In the genomic region with DNA sequence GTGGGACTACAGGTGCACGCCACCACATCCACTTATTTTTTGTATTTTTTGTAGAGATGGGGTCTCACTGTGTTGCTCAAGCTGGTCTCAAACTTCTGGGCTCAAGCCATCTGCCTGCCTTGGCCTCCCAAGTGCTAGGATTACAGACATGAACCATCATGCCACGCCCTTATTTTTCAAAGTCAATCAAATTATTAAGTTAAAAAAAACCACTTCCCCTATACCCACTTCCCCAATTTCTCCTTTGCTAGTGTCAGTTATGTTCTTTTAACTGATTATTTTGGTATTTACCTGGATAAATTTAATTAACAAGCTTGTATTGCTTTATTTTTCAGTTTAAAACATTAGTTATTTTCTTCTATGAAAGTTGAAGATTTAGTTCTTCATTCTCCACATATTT, we compare ENCODE assay signal across 27 cellular contexts. TPM values are rescaled to one million over a fixed set of nuclear protein-coding genes. Genes with fewer than 3 reads are reported as not detected.
A peak's percentile ranks its signal among the peaks of the same experiment; 100 is the strongest.
DNase-seq lines count a peak whose midpoint lies in the region; ATAC-seq and TF ChIP-seq lines count a peak whose summit lies in the region.
"Had no signal": no experiment of that assay in that cellular context is flagged by ENCODE, and none has a peak within 500 bp of the region (broad histone marks: within the 10 kb centered on the region; RNA-seq: fewer than 3 reads in every experiment).

No MANE protein-coding gene starts in this region.

- no peak for DNase-seq in activated CD8-positive, alpha-beta T cell treated with anti-CD3 and anti-CD28 coated beads, Interleukin-2, amount 10 ng/mL, durations not matched to agents 7 days and 5 days
- no peak for DNase-seq in activated CD8-positive, alpha-beta T cell treated with anti-CD3 and anti-CD28 coated beads for 36 hours
- DNase-seq in NOMO-1 (lab: John Stamatoyannopoulos, UW; ENCODE audit: unreplicated experiment in 2 of 2) (peak; percentile 73 to 91), activated B cell treated with CpG ODN at 0.5 μM for 24 hours (no peak), colonic mucosa (no peak), foreskin keratinocyte (no peak)
- DNase-seq: 8988T; activated CD4-positive, alpha-beta memory T cell treated with anti-CD3 and anti-CD28 coated beads, Interleukin-2, amount 10 ng/mL, durations not matched to agents 7 days and 5 days; activated T-cell treated with anti-CD3 and anti-CD28 coated beads, Interleukin-2, amount 50 U/mL, for 72 hours; CD4-positive, alpha-beta T cell; DMS79 treated with DMSO at 0.1 percent for 48 hours; H7; hippocampal formation; mesendoderm; NCI-H1930; NCI-H510A; stimulated activated CD4-positive, alpha-beta T cell treated with anti-CD3 and anti-CD28 coated beads, Interleukin-15, amount 100 ng/mL, for 24 hours; WERI-Rb-1 had no signal

- peak overlapping the region; percentile 6 to 31 for H3K4me3 ChIP-seq in neutrophil (ENCODE audit: low read depth in 1 of 2, low read length in 1 of 2)
- H3K4me3 ChIP-seq in colonic mucosa = no peak overlapping the region
- H3K4me3 ChIP-seq: cardiac muscle cell, neural progenitor cell had no signal

- ATAC-seq in activated CD8-positive, alpha-beta T cell treated with anti-CD3 and anti-CD28 coated beads, Interleukin-2, amount 10 ng/mL, durations not matched to agents 7 days and 5 days = no peak
- no peak for ATAC-seq in activated CD8-positive, alpha-beta T cell treated with anti-CD3 and anti-CD28 coated beads for 36 hours
- ATAC-seq in activated B cell treated with CpG ODN at 0.5 μM for 24 hours (ENCODE audit: low read depth) (peak; percentile 56), foreskin keratinocyte (no peak), GM18909 (IDR thresholded peaks at IDR 0.05; ENCODE audit: poor library complexity, unreplicated experiment) (no peak)
- ATAC-seq: activated T-cell treated with anti-CD3 and anti-CD28 coated beads, Interleukin-2, amount 50 U/mL, for 72 hours had no signal

- H3K27ac Mint-ChIP-seq in activated CD8-positive, alpha-beta T cell treated with anti-CD3 and anti-CD28 coated beads, Interleukin-2, amount 10 ng/mL, durations not matched to agents 7 days and 5 days = peak overlapping the region; percentile 78
- H3K27ac Mint-ChIP-seq in activated CD8-positive, alpha-beta T cell treated with anti-CD3 and anti-CD28 coated beads for 36 hours = no peak overlapping the region
- H3K27ac Mint-ChIP-seq in activated B cell treated with CpG ODN at 0.5 μM for 24 hours = no peak overlapping the region
- H3K27ac Mint-ChIP-seq: activated CD4-positive, alpha-beta memory T cell treated with anti-CD3 and anti-CD28 coated beads, Interleukin-2, amount 10 ng/mL, durations not matched to agents 7 days and 5 days; CD4-positive, alpha-beta T cell; neural progenitor cell; stimulated activated naive CD8-positive, alpha-beta T cell treated with anti-CD3 and anti-CD28 coated beads, Interleukin-15, Interleukin-2, amounts not matched to agents 100 ng/mL and 50 ng/mL, for 24 hours had no signal

- no peak for TF ChIP-seq CTCF in activated CD8-positive, alpha-beta T cell treated with anti-CD3 and anti-CD28 coated beads for 36 hours (IDR thresholded peaks at IDR 0.05)
- TF ChIP-seq CTCF in activated B cell treated with CpG ODN at 0.5 μM for 24 hours (IDR thresholded peaks at IDR 0.05) (no peak), neutrophil (IDR thresholded peaks at IDR 0.05) (no peak), colonic mucosa (IDR thresholded peaks at IDR 0.05) (no peak), foreskin keratinocyte (conservative IDR thresholded peaks at IDR 0.05) (no peak)

- peaks cover 2% of the 10 kb centered on the region for H3K27me3 Mint-ChIP-seq in activated CD8-positive, alpha-beta T cell treated with anti-CD3 and anti-CD28 coated beads, Interleukin-2, amount 10 ng/mL, durations not matched to agents 7 days and 5 days (ENCODE audit: low read depth)
- peaks cover 7% of the 10 kb centered on the region for H3K27me3 Mint-ChIP-seq in activated CD8-positive, alpha-beta T cell treated with anti-CD3 and anti-CD28 coated beads for 36 hours
- H3K27me3 Mint-ChIP-seq in activated B cell treated with CpG ODN at 0.5 μM for 24 hours = peaks cover 1% of the 10 kb centered on the region
- H3K27me3 Mint-ChIP-seq: activated CD4-positive, alpha-beta memory T cell treated with anti-CD3 and anti-CD28 coated beads, Interleukin-2, amount 10 ng/mL, durations not matched to agents 7 days and 5 days; CD4-positive, alpha-beta T cell had no signal

- no peaks in the 10 kb centered on the region for H3K9me3 Mint-ChIP-seq in activated CD8-positive, alpha-beta T cell treated with anti-CD3 and anti-CD28 coated beads, Interleukin-2, amount 10 ng/mL, durations not matched to agents 7 days and 5 days (ENCODE audit: insufficient read depth)
- H3K9me3 Mint-ChIP-seq in activated CD8-positive, alpha-beta T cell treated with anti-CD3 and anti-CD28 coated beads for 36 hours = peaks cover 8% of the 10 kb centered on the region
- peaks cover 11% of the 10 kb centered on the region for H3K9me3 Mint-ChIP-seq in activated B cell treated with CpG ODN at 0.5 μM for 24 hours
- H3K9me3 Mint-ChIP-seq: neural progenitor cell; stimulated activated naive CD8-positive, alpha-beta T cell treated with anti-CD3 and anti-CD28 coated beads, Interleukin-15, Interleukin-2, amounts not matched to agents 100 ng/mL and 50 ng/mL, for 24 hours had no signal

- peak overlapping the region; percentile 29 for H3K4me3 Mint-ChIP-seq in activated CD8-positive, alpha-beta T cell treated with anti-CD3 and anti-CD28 coated beads, Interleukin-2, amount 10 ng/mL, durations not matched to agents 7 days and 5 days
- no peak overlapping the region for H3K4me3 Mint-ChIP-seq in activated CD8-positive, alpha-beta T cell treated with anti-CD3 and anti-CD28 coated beads for 36 hours
- no peak overlapping the region for H3K4me3 Mint-ChIP-seq in activated B cell treated with CpG ODN at 0.5 μM for 24 hours
- H3K4me3 Mint-ChIP-seq: activated CD4-positive, alpha-beta memory T cell treated with anti-CD3 and anti-CD28 coated beads, Interleukin-2, amount 10 ng/mL, durations not matched to agents 7 days and 5 days; activated T-cell treated with anti-CD3 and anti-CD28 coated beads, Interleukin-2, amount 50 U/mL, for 72 hours; CD4-positive, alpha-beta T cell; neural progenitor cell; stimulated activated naive CD8-positive, alpha-beta T cell treated with anti-CD3 and anti-CD28 coated beads, Interleukin-15, Interleukin-2, amounts not matched to agents 100 ng/mL and 50 ng/mL, for 24 hours had no signal

- CTCF ChIA-PET in activated CD8-positive, alpha-beta T cell treated with anti-CD3 and anti-CD28 coated beads, Interleukin-2, amount 10 ng/mL, durations not matched to agents 7 days and 5 days (lab: Charles Lee) = no interaction called here
- CTCF ChIA-PET in activated CD8-positive, alpha-beta T cell treated with anti-CD3 and anti-CD28 coated beads for 36 hours (lab: Charles Lee) = interaction anchor here (0.9 kb wide), 1 partner anchor 200 kb away, joined by 3 read pairs; no protein-coding TSS in a partner anchor
- CTCF ChIA-PET in activated B cell treated with CpG ODN at 0.5 μM for 24 hours (lab: Charles Lee) = no interaction called here

- H3K9me3 ChIP-seq in neutrophil (no peaks in the 10 kb centered on the region), colonic mucosa (no peaks in the 10 kb centered on the region)

- H3K27me3 ChIP-seq in neutrophil (no peaks in the 10 kb centered on the region), colonic mucosa (no peaks in the 10 kb centered on the region), foreskin keratinocyte (no peaks in the 10 kb centered on the region)
- H3K27me3 ChIP-seq: cardiac muscle cell, neural progenitor cell had no signal

- no peaks in the 10 kb centered on the region for H3K36me3 Mint-ChIP-seq in activated CD8-positive, alpha-beta T cell treated with anti-CD3 and anti-CD28 coated beads, Interleukin-2, amount 10 ng/mL, durations not matched to agents 7 days and 5 days (ENCODE audit: low read depth)
- no peaks in the 10 kb centered on the region for H3K36me3 Mint-ChIP-seq in activated CD8-positive, alpha-beta T cell treated with anti-CD3 and anti-CD28 coated beads for 36 hours (ENCODE audit: low read depth)
- H3K36me3 Mint-ChIP-seq in activated B cell treated with CpG ODN at 0.5 μM for 24 hours (ENCODE audit: low read depth) = peaks cover 2% of the 10 kb centered on the region
- H3K36me3 Mint-ChIP-seq: neural progenitor cell had no signal

- peak overlapping the region; percentile 74 for H3K27ac ChIP-seq in neutrophil
- no peak overlapping the region for H3K27ac ChIP-seq in colonic mucosa
- no peak overlapping the region for H3K27ac ChIP-seq in foreskin keratinocyte
- H3K27ac ChIP-seq: cardiac muscle cell, neural progenitor cell, WERI-Rb-1 had no signal

- intact Hi-C loops in activated CD8-positive, alpha-beta T cell treated with anti-CD3 and anti-CD28 coated beads for 36 hours (cut with micrococcal nuclease) = no loop called here
- intact Hi-C loops in activated B cell treated with CpG ODN at 0.5 μM for 24 hours (cut with micrococcal nuclease) (no loop called here), colonic mucosa (cut with DNase I) (no loop called here)

- H3K36me3 ChIP-seq in neutrophil (no peaks in the 10 kb centered on the region), colonic mucosa (no peaks in the 10 kb centered on the region)
- H3K36me3 ChIP-seq: cardiac muscle cell, neural progenitor cell, WERI-Rb-1 had no signal

- H3K9ac ChIP-seq in colonic mucosa (ENCODE audit: low read depth in 2 of 2, low read length in 2 of 2) = no peak overlapping the region
- H3K9ac ChIP-seq: neural progenitor cell had no signal

- POLR2A ChIA-PET in activated CD8-positive, alpha-beta T cell treated with anti-CD3 and anti-CD28 coated beads, Interleukin-2, amount 10 ng/mL, durations not matched to agents 7 days and 5 days (lab: Charles Lee) = interaction anchor here (0.7 to 1.2 kb wide), 2 partner anchors 173 to 192 kb away, joined by 3 to 5 read pairs; no protein-coding TSS in a partner anchor
- POLR2A ChIA-PET in activated CD8-positive, alpha-beta T cell treated with anti-CD3 and anti-CD28 coated beads for 36 hours (lab: Charles Lee) = no interaction called here
- POLR2A ChIA-PET in activated B cell treated with CpG ODN at 0.5 μM for 24 hours (lab: Charles Lee) = no interaction called here

- H3K4me1 ChIP-seq in neutrophil (ENCODE audit: control insufficient read depth in 1 of 2, insufficient read depth in 1 of 2, low read depth in 1 of 2, low read length in 1 of 2) = peaks cover 28 to 33% of the 10 kb centered on the region in 2 experiments
- no peaks in the 10 kb centered on the region for H3K4me1 ChIP-seq in colonic mucosa
- no peaks in the 10 kb centered on the region for H3K4me1 ChIP-seq in foreskin keratinocyte
- H3K4me1 ChIP-seq: neural progenitor cell had no signal

- peaks cover 14% of the 10 kb centered on the region for H3K4me1 Mint-ChIP-seq in activated CD8-positive, alpha-beta T cell treated with anti-CD3 and anti-CD28 coated beads, Interleukin-2, amount 10 ng/mL, durations not matched to agents 7 days and 5 days (ENCODE audit: low read depth)
- H3K4me1 Mint-ChIP-seq in activated CD8-positive, alpha-beta T cell treated with anti-CD3 and anti-CD28 coated beads for 36 hours (ENCODE audit: low read depth) = peaks cover 10% of the 10 kb centered on the region
- peaks cover 13% of the 10 kb centered on the region for H3K4me1 Mint-ChIP-seq in activated B cell treated with CpG ODN at 0.5 μM for 24 hours
- H3K4me1 Mint-ChIP-seq: neural progenitor cell had no signal

RNA-seq across cellular contexts. Expression of gene RIOK1, which starts 49.6 kb away (rescaled TPM):
- total RNA-seq in activated CD8-positive, alpha-beta T cell treated with anti-CD3 and anti-CD28 coated beads, Interleukin-2, amount 10 ng/mL, durations not matched to agents 7 days and 5 days = 10 to 100 TPM; 35.8 to 37.0 TPM
- total RNA-seq in activated CD8-positive, alpha-beta T cell treated with anti-CD3 and anti-CD28 coated beads for 36 hours = 10 to 100 TPM; 46.8 to 50.0 TPM
- 38.3 and 38.7 TPM in 2 replicates for total RNA-seq in activated B cell treated with CpG ODN at 0.5 μM for 24 hours
- total RNA-seq in colonic mucosa = 10 to 100 TPM; 16.6 to 16.9 TPM
- 19.8 and 23.5 TPM in 2 replicates for total RNA-seq in foreskin keratinocyte
- polyA plus RNA-seq in foreskin keratinocyte = 11.8 and 14.7 TPM in 2 replicates

RNA-seq across cellular contexts. Expression of gene CAGE1, which starts 49.7 kb away (rescaled TPM):
- total RNA-seq in activated CD8-positive, alpha-beta T cell treated with anti-CD3 and anti-CD28 coated beads, Interleukin-2, amount 10 ng/mL, durations not matched to agents 7 days and 5 days = under 1 TPM; 0.16 to 0.18 TPM
- under 1 TPM; 0.11 to 0.18 TPM for total RNA-seq in activated CD8-positive, alpha-beta T cell treated with anti-CD3 and anti-CD28 coated beads for 36 hours
- 0.07 and 0.20 TPM in 2 replicates for total RNA-seq in activated B cell treated with CpG ODN at 0.5 μM for 24 hours
- not detected for total RNA-seq in colonic mucosa
- 0.07 and 0.20 TPM in 2 replicates for total RNA-seq in foreskin keratinocyte
- polyA plus RNA-seq in foreskin keratinocyte = 0.01 and 0.03 TPM in 2 replicates
- total RNA-seq: kidney epithelial cell, M059J, renal cortical epithelial cell, urinary bladder had no signal
- polyA plus RNA-seq: urinary bladder had no signal

Comparison
In these comparisons a context has a peak if more than half of its experiments do, and no peak if none do; other contexts are left out.
1. DNase-seq: peak in NOMO-1 (2 of 2); none in activated CD8-positive, alpha-beta T cell treated with anti-CD3 and anti-CD28 coated beads, Interleukin-2, amount 10 ng/mL, durations not matched to agents 7 days and 5 days (single experiment), activated CD8-positive, alpha-beta T cell treated with anti-CD3 and anti-CD28 coated beads for 36 hours (single experiment), activated B cell treated with CpG ODN at 0.5 μM for 24 hours (single experiment), colonic mucosa (single experiment) and foreskin keratinocyte (0 of 2).